In the genomic region with DNA sequence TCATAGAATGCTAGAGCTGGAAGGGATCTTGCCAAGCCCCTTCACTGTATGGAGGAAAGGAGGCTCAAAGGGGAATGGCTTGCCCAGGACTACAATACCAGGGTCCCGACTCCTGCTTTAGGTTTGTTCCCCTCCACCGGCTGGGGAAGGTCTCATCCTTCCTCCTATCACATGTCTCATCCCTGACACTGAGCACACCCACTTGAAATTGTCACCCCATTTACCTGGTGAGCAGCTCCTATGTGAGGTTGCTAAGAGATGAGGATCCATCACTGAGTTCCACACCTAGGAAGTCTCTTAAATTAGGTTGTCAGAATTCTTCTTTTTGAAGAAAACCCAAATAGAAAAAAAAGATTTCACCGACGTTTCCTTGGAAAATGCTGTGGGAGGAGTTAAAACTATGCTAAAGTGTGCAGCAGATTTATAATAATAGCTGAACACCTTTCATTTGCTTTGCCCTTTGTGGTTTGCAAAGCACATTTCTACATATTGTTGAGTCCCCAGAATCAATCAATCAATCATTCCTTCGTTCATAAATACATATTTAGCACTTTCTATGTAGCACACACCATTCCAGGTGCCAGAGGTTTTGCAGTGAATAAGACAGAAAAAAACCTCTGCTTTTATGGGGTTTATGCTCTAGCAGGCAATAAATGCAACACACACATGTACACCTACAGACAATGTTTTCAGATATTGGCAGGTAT, we compare ENCODE assay signal across 7 cellular contexts.
"Had no signal": no experiment of that assay in that cellular context is flagged by ENCODE, and none has a peak within 500 bp of the region (broad histone marks: within the 10 kb centered on the region; RNA-seq: fewer than 3 reads in every experiment).

No MANE protein-coding gene starts in this region.

- H3K36me3 ChIP-seq: HAP-1 had no signal

- H3K27ac Mint-ChIP-seq: HFFc6, IgD-negative memory B cell had no signal

- DNase-seq: GM23248, GOT3, H7, HFFc6 had no signal

- H3K4me3 Mint-ChIP-seq: HFFc6, IgD-negative memory B cell had no signal

- H3K27ac ChIP-seq: GM23248, HL-60 had no signal

- H3K4me3 ChIP-seq: GM23248, HAP-1 had no signal

- H3K9me3 Mint-ChIP-seq: HFFc6, IgD-negative memory B cell had no signal

- H3K36me3 Mint-ChIP-seq: IgD-negative memory B cell had no signal
